ENCODE assay signal across 1 cellular context in genomic region chr14:26068060-26068459, GRCh38.
TF ChIP-seq lines count a peak whose summit lies in the region.

No MANE protein-coding gene starts in this region.

TF ChIP-seq in GM23338, 12 proteins besides CTCF, POLR2A, EP300 and RAD21 (continued from another document):
- no peak for TF ChIP-seq ETS1 (IDR thresholded peaks at IDR 0.05)
- TF ChIP-seq REST (IDR thresholded peaks at IDR 0.05; ENCODE audit: unreplicated experiment) = no peak
TF ChIP-seq in GM23338: peak in this region for 0.
